25 cellular contexts compared by ENCODE assay signal in genomic region chr7:43105521-43106120, GRCh38. TPM values are rescaled to one million over a fixed set of nuclear protein-coding genes. Genes with fewer than 3 reads are reported as not detected.
A peak's percentile ranks its signal among the peaks of the same experiment; 100 is the strongest.
DNase-seq lines count a peak whose midpoint lies in the region; ATAC-seq, FAIRE-seq and TF ChIP-seq lines count a peak whose summit lies in the region.
"Had no signal": no experiment of that assay in that cellular context is flagged by ENCODE, and none has a peak within 500 bp of the region (broad histone marks: within the 10 kb centered on the region; RNA-seq: fewer than 3 reads in every experiment).

No MANE protein-coding gene starts in this region.

- TF ChIP-seq POLR2A in A549 (IDR thresholded peaks at IDR 0.05; ENCODE audit: low read length) (no peak), IMR-90 (IDR thresholded peaks at IDR 0.05; ENCODE audit: low read depth, low read length) (no peak)

- CTCF ChIA-PET in A549 (lab: Yijun Ruan, JAX): interaction anchor here (0.6 to 1.1 kb wide), 2 partner anchors 30 to 165 kb away, joined by 3 read pairs; no protein-coding TSS in a partner anchor
- CTCF ChIA-PET in IMR-90 (lab: Yijun Ruan, JAX): interaction anchor here (0.6 to 0.9 kb wide), 2 partner anchors 34 to 191 kb away, joined by 3 to 4 read pairs; no protein-coding TSS in a partner anchor

- no peaks in the 10 kb centered on the region for H3K36me3 ChIP-seq in IMR-90 (ENCODE audit: control insufficient read depth, insufficient read depth, low read length)
- H3K36me3 ChIP-seq in astrocyte (ENCODE audit: insufficient read depth, low read length): no peaks in the 10 kb centered on the region
- H3K36me3 ChIP-seq: BLaER1 treated with 17β-estradiol and CSF1 and Interleukin-3, amounts not matched to agents 10 nM and 100 nM had no signal

- H3K36me3 Mint-ChIP-seq in astrocyte (ENCODE audit: low read depth, unreplicated experiment): peaks cover 2% of the 10 kb centered on the region
- H3K36me3 Mint-ChIP-seq: activated CD8-positive, alpha-beta memory T cell treated with anti-CD3 and anti-CD28 coated beads, Interleukin-2, amount 10 ng/mL, durations not matched to agents 7 days and 5 days; activated naive CD4-positive, alpha-beta T cell treated with anti-CD3 and anti-CD28 coated beads, Interleukin-2, amount 10 ng/mL, durations not matched to agents 7 days and 5 days had no signal

- H3K4me3 Mint-ChIP-seq in astrocyte (ENCODE audit: unreplicated experiment): no peak overlapping the region
- H3K4me3 Mint-ChIP-seq in stimulated activated naive CD8-positive, alpha-beta T cell treated with anti-CD3 and anti-CD28 coated beads, Interleukin-15, amount 100 ng/mL, for 72 hours: no peak overlapping the region
- H3K4me3 Mint-ChIP-seq: activated CD8-positive, alpha-beta memory T cell treated with anti-CD3 and anti-CD28 coated beads, Interleukin-2, amount 10 ng/mL, durations not matched to agents 7 days and 5 days; activated naive CD4-positive, alpha-beta T cell treated with anti-CD3 and anti-CD28 coated beads, Interleukin-2, amount 10 ng/mL, durations not matched to agents 7 days and 5 days; GM23338; naive B cell had no signal

- TF ChIP-seq RAD21 in A549 (conservative IDR thresholded peaks at IDR 0.05 in 1 of 2, IDR thresholded peaks at IDR 0.05 in 1 of 2) (no peak), IMR-90 (IDR thresholded peaks at IDR 0.05; ENCODE audit: low read length) (no peak)

- no peak overlapping the region for H3K18ac ChIP-seq in IMR-90 (ENCODE audit: low read depth, low read length)

- TF ChIP-seq CTCF in A549 (IDR thresholded peaks at IDR 0.05) (no peak), IMR-90 (conservative IDR thresholded peaks at IDR 0.05; ENCODE audit: low read depth, low read length) (no peak), astrocyte (IDR thresholded peaks at IDR 0.05; ENCODE audit: insufficient read depth, low read depth, low read length) (no peak), fibroblast of the aortic adventitia (IDR thresholded peaks at IDR 0.05; ENCODE audit: insufficient read depth, low read length) (no peak)

- H3K56ac ChIP-seq in IMR-90 (ENCODE audit: extremely low read depth, insufficient read depth, low read length): no peak overlapping the region

- no peaks in the 10 kb centered on the region for H3K4me1 ChIP-seq in A549
- no peaks in the 10 kb centered on the region for H3K4me1 ChIP-seq in IMR-90 (ENCODE audit: control insufficient read depth, insufficient read depth, low read length)
- H3K4me1 ChIP-seq in astrocyte (ENCODE audit: insufficient read depth, low read length): no peaks in the 10 kb centered on the region
- H3K4me1 ChIP-seq: Caco-2 had no signal

- no peak overlapping the region for H2BK120ac ChIP-seq in IMR-90 (ENCODE audit: low read depth, low read length)

- WGBS in A549 (ENCODE audit: missing lambda C conversion rate): 91% methylated on average over 3 of the region's 3 CpGs
- no CpG with 5 or more reads among the region's 3 CpGs for WGBS in IMR-90 (ENCODE audit: extremely low coverage in 2 of 2, insufficient read length in 1 of 2), 2 experiments

- POLR2A ChIA-PET in A549 (lab: Yijun Ruan, JAX): no interaction called here
- POLR2A ChIA-PET in IMR-90 (lab: Charles Lee; ENCODE audit: unreplicated experiment): no interaction called here

- DNase-seq in A549 (ENCODE audit: low read depth in 1 of 2, low spot score in 1 of 2) (no peak), IMR-90 (peak; percentile 15), astrocyte (ENCODE audit: low read depth) (peak; percentile 49), fibroblast of the aortic adventitia (ENCODE audit: low read depth) (peak; percentile 11), NCI-H2107 (lab: John Stamatoyannopoulos, UW) (no peak), RPMI8226 (no peak)
- no peak for DNase-seq in central memory CD4-positive, alpha-beta T cell
- no peak for DNase-seq in stimulated activated naive CD8-positive, alpha-beta T cell treated with anti-CD3 and anti-CD28 coated beads, Interleukin-15, amount 100 ng/mL, for 72 hours
- DNase-seq: ACHN; activated CD4-positive, alpha-beta T cell treated with anti-CD3 and anti-CD28 coated beads, Interleukin-2, amount 50 U/mL, for 1 hour; activated CD8-positive, alpha-beta memory T cell treated with anti-CD3 and anti-CD28 coated beads, Interleukin-2, amount 10 ng/mL, durations not matched to agents 7 days and 5 days; activated naive CD4-positive, alpha-beta T cell treated with anti-CD3 and anti-CD28 coated beads, Interleukin-2, amount 10 ng/mL, durations not matched to agents 7 days and 5 days; amniotic stem cell; Caco-2; dorsolateral prefrontal cortex; naive B cell; NCI-H1436 treated with DMSO at 0.1 percent for 48 hours; NCI-H510A; occipital lobe; small intestine; stimulated activated CD4-positive, alpha-beta T cell treated with anti-CD3 and anti-CD28 coated beads, Interleukin-2, amount 100 ng/mL, for 24 hours had no signal

- H4K20me1 ChIP-seq in IMR-90 (ENCODE audit: insufficient read depth, low read length): no peaks in the 10 kb centered on the region
- H4K20me1 ChIP-seq in astrocyte (ENCODE audit: insufficient read depth, low read length): no peaks in the 10 kb centered on the region
- H4K20me1 ChIP-seq: BLaER1 treated with 17β-estradiol and CSF1 and Interleukin-3, amounts not matched to agents 10 nM and 100 nM had no signal

- H2BK20ac ChIP-seq in IMR-90 (ENCODE audit: low read depth, low read length): no peak overlapping the region

- H3K27me3 ChIP-seq in IMR-90 (ENCODE audit: control insufficient read depth, insufficient read depth, low read length): peaks cover 9% of the 10 kb centered on the region
- H3K27me3 ChIP-seq in astrocyte (ENCODE audit: insufficient read depth, low read length): no peaks in the 10 kb centered on the region

- H2AFZ ChIP-seq in IMR-90 (replicated peaks; ENCODE audit: low read length, poor library complexity) (no peak overlapping the region), astrocyte (ENCODE audit: low read depth, low read length) (no peak overlapping the region)
- H2AFZ ChIP-seq: GM23338 had no signal

- no TSS peak for BruUV-seq in IMR-90 (replicated peaks; lab: Mats Ljungman, UMichigan)

- peaks cover 5% of the 10 kb centered on the region for H3K27me3 Mint-ChIP-seq in astrocyte (ENCODE audit: low read depth, unreplicated experiment)
- peaks cover 57% of the 10 kb centered on the region for H3K27me3 Mint-ChIP-seq in stimulated activated naive CD8-positive, alpha-beta T cell treated with anti-CD3 and anti-CD28 coated beads, Interleukin-15, amount 100 ng/mL, for 72 hours

- TF ChIP-seq EP300 in A549 (IDR thresholded peaks at IDR 0.05): no peak

- intact Hi-C loops in IMR-90 (cut with micrococcal nuclease): loop anchor here (5.0 kb wide), 1 partner anchor 163 kb away; no protein-coding TSS in a partner anchor

- H3K79me2 ChIP-seq in astrocyte (ENCODE audit: insufficient read depth, low read length): no peaks in the 10 kb centered on the region

- H3K27ac Mint-ChIP-seq in astrocyte (ENCODE audit: unreplicated experiment): no peak overlapping the region
- peak overlapping the region in 1 of 2 donors; percentile 35 for H3K27ac Mint-ChIP-seq in stimulated activated naive CD8-positive, alpha-beta T cell treated with anti-CD3 and anti-CD28 coated beads, Interleukin-15, amount 100 ng/mL, for 72 hours
- H3K27ac Mint-ChIP-seq: activated CD8-positive, alpha-beta memory T cell treated with anti-CD3 and anti-CD28 coated beads, Interleukin-2, amount 10 ng/mL, durations not matched to agents 7 days and 5 days; activated naive CD4-positive, alpha-beta T cell treated with anti-CD3 and anti-CD28 coated beads, Interleukin-2, amount 10 ng/mL, durations not matched to agents 7 days and 5 days; GM23338 had no signal

- no peak overlapping the region for H2BK15ac ChIP-seq in IMR-90 (ENCODE audit: low read depth, low read length)

- H3K4me1 Mint-ChIP-seq in astrocyte (ENCODE audit: low read depth, unreplicated experiment): peaks cover 5% of the 10 kb centered on the region
- no peaks in the 10 kb centered on the region for H3K4me1 Mint-ChIP-seq in stimulated activated naive CD8-positive, alpha-beta T cell treated with anti-CD3 and anti-CD28 coated beads, Interleukin-15, amount 100 ng/mL, for 72 hours
- H3K4me1 Mint-ChIP-seq: activated CD8-positive, alpha-beta memory T cell treated with anti-CD3 and anti-CD28 coated beads, Interleukin-2, amount 10 ng/mL, durations not matched to agents 7 days and 5 days; activated naive CD4-positive, alpha-beta T cell treated with anti-CD3 and anti-CD28 coated beads, Interleukin-2, amount 10 ng/mL, durations not matched to agents 7 days and 5 days had no signal

- H2AK5ac ChIP-seq in IMR-90 (ENCODE audit: low read depth, low read length): no peak overlapping the region

- no peak overlapping the region for H4K5ac ChIP-seq in IMR-90 (ENCODE audit: low read depth, low read length)

- no peak overlapping the region for H2AK9ac ChIP-seq in IMR-90 (replicated peaks; ENCODE audit: low read depth, low read length, poor library complexity)

- no peak overlapping the region for H3K4me2 ChIP-seq in A549
- no peak overlapping the region for H3K4me2 ChIP-seq in IMR-90 (ENCODE audit: low read depth, low read length)
- no peak overlapping the region for H3K4me2 ChIP-seq in astrocyte (ENCODE audit: low read length)
- H3K4me2 ChIP-seq: BLaER1 treated with 17β-estradiol and CSF1 and Interleukin-3, amounts not matched to agents 10 nM and 100 nM; GM23338 had no signal

- H3K27ac ChIP-seq in A549 (no peak overlapping the region), IMR-90 (ENCODE audit: insufficient read depth, low read length) (no peak overlapping the region), astrocyte (ENCODE audit: low read depth, low read length) (no peak overlapping the region)
- H3K27ac ChIP-seq: BLaER1 treated with 17β-estradiol and CSF1 and Interleukin-3, amounts not matched to agents 10 nM and 100 nM; dorsolateral prefrontal cortex had no signal

- in situ Hi-C loops in IMR-90 (cut with MboI; ENCODE audit: low sequenced_read_pairs): no loop called here

- H4K8ac ChIP-seq in IMR-90 (ENCODE audit: low read depth in 2 of 2, low read length in 2 of 2): no peak overlapping the region

- H3K23ac ChIP-seq in IMR-90 (ENCODE audit: low read depth, low read length): no peak overlapping the region

- no peaks in the 10 kb centered on the region for H3K9me1 ChIP-seq in IMR-90 (ENCODE audit: insufficient read depth, low read length)

- no peak overlapping the region for H3K4ac ChIP-seq in IMR-90 (ENCODE audit: low read depth, low read length)

- H3K9ac ChIP-seq in IMR-90 (ENCODE audit: low read depth, low read length): no peak overlapping the region
- no peak overlapping the region for H3K9ac ChIP-seq in astrocyte (ENCODE audit: low read length)
- H3K9ac ChIP-seq: BLaER1 treated with 17β-estradiol and CSF1 and Interleukin-3, amounts not matched to agents 10 nM and 100 nM had no signal

- H3K4me3 ChIP-seq in A549: no peak overlapping the region
- H3K4me3 ChIP-seq in IMR-90 (ENCODE audit: insufficient read depth, low read depth, low read length): no peak overlapping the region
- H3K4me3 ChIP-seq in astrocyte (ENCODE audit: insufficient read depth, low read depth, low read length): no peak overlapping the region
- no peak overlapping the region for H3K4me3 ChIP-seq in fibroblast of the aortic adventitia (ENCODE audit: low read depth, low read length)
- H3K4me3 ChIP-seq: BLaER1 treated with 17β-estradiol and CSF1 and Interleukin-3, amounts not matched to agents 10 nM and 100 nM; dorsolateral prefrontal cortex; GM23338 had no signal

- H3K9me3 ChIP-seq in A549 (no peaks in the 10 kb centered on the region), IMR-90 (ENCODE audit: control insufficient read depth, insufficient read depth, low read length) (no peaks in the 10 kb centered on the region), astrocyte (ENCODE audit: insufficient read depth, low read depth, low read length) (no peaks in the 10 kb centered on the region)
- H3K9me3 ChIP-seq: Caco-2 had no signal

- H3K14ac ChIP-seq in IMR-90 (replicated peaks; ENCODE audit: low read depth, low read length): no peak overlapping the region

- H4K91ac ChIP-seq in IMR-90 (ENCODE audit: insufficient read depth, low read depth, low read length): no peak overlapping the region

- no peaks in the 10 kb centered on the region for H3K79me1 ChIP-seq in IMR-90 (ENCODE audit: low read depth in 1 of 2, low read length in 2 of 2)

- no peak for ATAC-seq in A549
- ATAC-seq in IMR-90 (ENCODE audit: low read depth): no peak
- ATAC-seq in stimulated activated naive CD8-positive, alpha-beta T cell treated with anti-CD3 and anti-CD28 coated beads, Interleukin-15, amount 100 ng/mL, for 72 hours: no peak
- ATAC-seq: activated CD8-positive, alpha-beta memory T cell treated with anti-CD3 and anti-CD28 coated beads, Interleukin-2, amount 10 ng/mL, durations not matched to agents 7 days and 5 days; GM23338; left lobe of liver had no signal

- dilution Hi-C loops in IMR-90 (cut with HindIII; ENCODE audit: low sequenced_read_pairs, unreplicated experiment): no loop called here

- no peak overlapping the region for H2BK5ac ChIP-seq in IMR-90 (ENCODE audit: low read depth, low read length, poor library complexity, severe bottlenecking)

- FAIRE-seq in A549 (lab: Jason Lieb, UNC): peak; percentile 13
- peak; percentile 67 for FAIRE-seq in astrocyte (lab: Jason Lieb, UNC)
- FAIRE-seq: small intestine had no signal

- peaks cover 4% of the 10 kb centered on the region for H3K9me3 Mint-ChIP-seq in astrocyte (ENCODE audit: unreplicated experiment)
- no peaks in the 10 kb centered on the region for H3K9me3 Mint-ChIP-seq in stimulated activated naive CD8-positive, alpha-beta T cell treated with anti-CD3 and anti-CD28 coated beads, Interleukin-15, amount 100 ng/mL, for 72 hours
- H3K9me3 Mint-ChIP-seq: activated naive CD4-positive, alpha-beta T cell treated with anti-CD3 and anti-CD28 coated beads, Interleukin-2, amount 10 ng/mL, durations not matched to agents 7 days and 5 days had no signal

RNA-seq across cellular contexts. Expression of gene HECW1, which starts 6.8 kb away (rescaled TPM):
- polyA plus RNA-seq in A549 (2011; rRNA removed) (11.3 and 16.0 TPM in 2 replicates), A549 (2017; fragmentation: RNase III; extraction: RNeasy Plus Mini Kit Qiagen cat#74134 plus additional on column Dnase treatment) (11.3 to 12.5 TPM (median 12.2 TPM) in 3 replicates), IMR-90 (2012; rRNA removed) (0.56 and 0.95 TPM in 2 replicates)
- polyA plus RNA-seq in A549 (2012; cell fraction: cytosol; rRNA removed): 15.3 and 18.0 TPM in 2 replicates
- 22.8 and 24.7 TPM in 2 replicates for polyA plus RNA-seq in A549 (2012; cell fraction: nucleus; rRNA removed)
- 21.9 and 25.8 TPM in 2 replicates for polyA minus RNA-seq in A549 (2011; rRNA and poly(A)+ RNA removed)
- total RNA-seq in IMR-90 (2012; rRNA removed) (1.1 and 1.3 TPM in 2 replicates), astrocyte (2.3 and 3.3 TPM in 2 replicates), fibroblast of the aortic adventitia (ENCODE audit: low replicate concordance) (0.82 and 3.6 TPM in 2 replicates)
- polyA plus RNA-seq in IMR-90 (2012; cell fraction: cytosol; rRNA removed): 0.28 and 0.78 TPM in 2 replicates
- polyA plus RNA-seq in IMR-90 (2012; cell fraction: nucleus; rRNA removed; ENCODE audit: low replicate concordance): 0.63 and 1.1 TPM in 2 replicates
- total RNA-seq: activated CD8-positive, alpha-beta memory T cell treated with anti-CD3 and anti-CD28 coated beads, Interleukin-2, amount 10 ng/mL, durations not matched to agents 7 days and 5 days; cardiac septum; left lobe of liver had no signal

Comparison
In these comparisons a context has a peak if more than half of its experiments do, and no peak if none do; other contexts are left out.
1. DNase-seq: peak in IMR-90 (single experiment), astrocyte (single experiment) and fibroblast of the aortic adventitia (single experiment); none in A549 (0 of 2), central memory CD4-positive, alpha-beta T cell (single experiment), NCI-H2107 (single experiment), RPMI8226 (single experiment) and stimulated activated naive CD8-positive, alpha-beta T cell treated with anti-CD3 and anti-CD28 coated beads, Interleukin-15, amount 100 ng/mL, for 72 hours (0 of 2).